In genomic region chr5:137754236-137754960, GRCh38 we compare ENCODE assay signal across 8 cellular contexts. TPM values are rescaled to one million over a fixed set of nuclear protein-coding genes. Genes with fewer than 3 reads are reported as not detected.
A peak's percentile ranks its signal among the peaks of the same experiment; 100 is the strongest.
DNase-seq lines count a peak whose midpoint lies in the region; ATAC-seq and TF ChIP-seq lines count a peak whose summit lies in the region.

HNRNPA0 (minus strand) TSS chr5:137754363; CDS start chr5:137754066, 297 bp downstream.

- peak within 1 kb of the TSS; percentile 95 for H3K4me3 Mint-ChIP-seq in activated B cell treated with CpG ODN at 0.5 μM for 24 hours

- H3K9me3 Mint-ChIP-seq in activated B cell treated with CpG ODN at 0.5 μM for 24 hours: no peaks in the 10 kb centered on the region

- no peak for TF ChIP-seq CTCF in activated B cell treated with CpG ODN at 0.5 μM for 24 hours (IDR thresholded peaks at IDR 0.05)

- ATAC-seq in HG03196 (IDR thresholded peaks at IDR 0.05; ENCODE audit: unreplicated experiment) (peak; percentile 83), activated B cell treated with CpG ODN at 0.5 μM for 24 hours (ENCODE audit: low read depth) (peak; percentile 82)

- H3K27me3 Mint-ChIP-seq in activated B cell treated with CpG ODN at 0.5 μM for 24 hours: no peaks in the 10 kb centered on the region

- POLR2A ChIA-PET in activated B cell treated with CpG ODN at 0.5 μM for 24 hours (lab: Charles Lee): interaction anchor here (0.7 to 3.0 kb wide), 21 partner anchors 12 to 1976 kb away, joined by 3 to 23 read pairs (median 5); partner anchors contain the start of genes BRD8, ETF1, FAM53C and KIF20A

- TF ChIP-seq POLR2A in GM18951 (IDR thresholded peaks at IDR 0.05; ENCODE audit: extremely low read depth, insufficient read depth, insufficient read length): peak; percentile 93

- intact Hi-C loops in activated B cell treated with CpG ODN at 0.5 μM for 24 hours (cut with micrococcal nuclease): loop anchor here (1.0 to 10.0 kb wide), 9 partner anchors 135 to 1000 kb away; partner anchors contain the start of genes BRD8, CTNNA1, ETF1 and FAM53C

- H3K36me3 Mint-ChIP-seq in activated B cell treated with CpG ODN at 0.5 μM for 24 hours (ENCODE audit: low read depth): peaks cover 34% of the 10 kb centered on the region

- H3K4me1 Mint-ChIP-seq in activated B cell treated with CpG ODN at 0.5 μM for 24 hours: peaks cover 35% of the 10 kb centered on the region

- DNase-seq in AG08396 (ENCODE audit: low spot score) (peak; percentile 98), NCI-H345 (lab: John Stamatoyannopoulos, UW) (peak; percentile 98), activated B cell treated with CpG ODN at 0.5 μM for 24 hours (peak; percentile 95), caudate nucleus (lab: John Stamatoyannopoulos, UW) (peak; percentile 90 to 100 (median 98)), iris pigment epithelial cell (ENCODE audit: low read depth) (peak; percentile 97)
- peak; percentile 96 for DNase-seq in stimulated activated CD4-positive, alpha-beta T cell treated with anti-CD3 and anti-CD28 coated beads, Interleukin-12 subunit alpha, Interleukin-12 subunit beta, amount 100 ng/mL, for 4 hours

- peak within 1 kb of the TSS; percentile 100 for H3K27ac ChIP-seq in caudate nucleus (ENCODE audit: low read depth, low read length)

- CTCF ChIA-PET in activated B cell treated with CpG ODN at 0.5 μM for 24 hours (lab: Charles Lee): interaction anchor here (1.3 to 3.0 kb wide), 2 partner anchors 12 to 282 kb away, joined by 4 to 12 read pairs; no protein-coding TSS in a partner anchor

- peak within 1 kb of the TSS; percentile 100 for H3K27ac Mint-ChIP-seq in activated B cell treated with CpG ODN at 0.5 μM for 24 hours

- in situ Hi-C loops in GM18951 (cut with MboI; ENCODE audit: low sequenced_read_pairs, unreplicated experiment): no loop called here

RNA-seq across cellular contexts. Expression of gene HNRNPA0, which starts in this region (rescaled TPM):
- 31.2 and 34.7 TPM in 2 replicates for total RNA-seq in activated B cell treated with CpG ODN at 0.5 μM for 24 hours

Comparison
In these comparisons a context has a peak if more than half of its experiments do, and no peak if none do; other contexts are left out.
1. Peak in every context shown above with its lines: DNase-seq, ATAC-seq and H3K27ac ChIP-seq.